Comparison of ENCODE assay signal across 18 cellular contexts in the genomic region with DNA sequence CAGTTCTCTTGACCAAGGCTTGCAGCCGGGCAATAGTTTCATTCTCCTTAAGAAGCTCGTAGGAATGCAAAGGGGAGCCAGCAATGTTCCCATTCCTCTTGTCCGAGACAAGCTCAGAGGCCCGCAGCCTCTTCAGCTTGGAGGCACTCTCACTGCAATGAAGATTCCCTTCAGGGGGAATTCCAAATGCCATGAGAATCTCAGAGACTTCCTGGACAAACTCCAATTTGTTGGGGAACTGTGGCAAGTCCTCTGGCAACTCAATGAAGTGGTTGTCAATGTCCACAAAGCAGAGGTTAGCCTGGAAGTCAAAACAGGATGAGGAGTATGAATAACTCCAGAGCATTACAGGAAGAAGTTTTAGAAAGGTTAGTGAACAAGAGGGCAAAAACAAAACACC.
DNase-seq lines count a peak whose midpoint lies in the region; ATAC-seq and TF ChIP-seq lines count a peak whose summit lies in the region.
"Had no signal": no experiment of that assay in that cellular context is flagged by ENCODE, and none has a peak within 500 bp of the region (broad histone marks: within the 10 kb centered on the region; RNA-seq: fewer than 3 reads in every experiment).

No MANE protein-coding gene starts in this region.

- H2AFZ ChIP-seq in IMR-90 (replicated peaks; ENCODE audit: low read length, poor library complexity): no peak overlapping the region
- H2AFZ ChIP-seq in mesenchymal stem cell (ENCODE audit: low read depth, low read length): no peak overlapping the region

- H2AK9ac ChIP-seq in IMR-90 (replicated peaks; ENCODE audit: low read depth, low read length, poor library complexity): no peak overlapping the region

- CTCF ChIA-PET in IMR-90 (lab: Yijun Ruan, JAX): no interaction called here

- ATAC-seq in IMR-90 (ENCODE audit: low read depth): no peak
- no peak for ATAC-seq in HG03280 (IDR thresholded peaks at IDR 0.05; ENCODE audit: unreplicated experiment)
- no peak for ATAC-seq in GM18519 (IDR thresholded peaks at IDR 0.05; ENCODE audit: low FRiP score, unreplicated experiment)

- H3K79me1 ChIP-seq in IMR-90 (ENCODE audit: low read depth in 1 of 2, low read length in 2 of 2): peaks cover 35 to 55% of the 10 kb centered on the region in 2 experiments
- peaks cover 9% of the 10 kb centered on the region for H3K79me1 ChIP-seq in mesenchymal stem cell (replicated peaks; ENCODE audit: low read length, poor library complexity, severe bottlenecking)

- dilution Hi-C loops in IMR-90 (cut with HindIII; ENCODE audit: low sequenced_read_pairs, unreplicated experiment): no loop called here

- 92% methylated on average over 2 of the region's 4 CpGs; no CpG with 5 or more reads in 1 of the 2 experiments for WGBS in IMR-90 (ENCODE audit: extremely low coverage in 2 of 2, insufficient read length in 1 of 2), 2 experiments
- 90% methylated on average over 4 of the region's 4 CpGs for WGBS in mesenchymal stem cell

- H3K9ac ChIP-seq in IMR-90 (ENCODE audit: low read depth, low read length): no peak overlapping the region
- no peak overlapping the region for H3K9ac ChIP-seq in mesenchymal stem cell (ENCODE audit: low read length)

- no peak overlapping the region for H3K4me2 ChIP-seq in IMR-90 (ENCODE audit: low read depth, low read length)
- H3K4me2 ChIP-seq in mesenchymal stem cell (ENCODE audit: low read length, poor library complexity, severe bottlenecking): no peak overlapping the region
- H3K4me2 ChIP-seq: smooth muscle cell had no signal

- DNase-seq in AG09319 (ENCODE audit: extremely low read depth, low read depth): peak; percentile 19
- peak; percentile 72 for DNase-seq in IMR-90
- peak; percentile 85 for DNase-seq in dermis blood vessel endothelial cell
- peak; percentile 34 for DNase-seq in mesenchymal stem cell
- DNase-seq in DMS79 (lab: John Stamatoyannopoulos, UW): no peak
- DNase-seq in tibial artery: no peak
- DNase-seq: activated CD4-positive, CD25-positive, alpha-beta regulatory T cell treated with anti-CD3 and anti-CD28 coated beads, Interleukin-2, amount 50 U/mL, for 72 hours; activated CD8-positive, alpha-beta memory T cell treated with anti-CD3 and anti-CD28 coated beads, Interleukin-2, amount 50 U/mL, for 4 hours; activated naive CD4-positive, alpha-beta T cell; NCI-H2081 treated with DMSO at 0.1 percent for 48 hours; NCI-H82; nucleus accumbens; T-helper 2 cell had no signal

- H3K36me3 ChIP-seq in IMR-90 (ENCODE audit: control insufficient read depth, insufficient read depth, low read length) (peaks cover 45% of the 10 kb centered on the region), mesenchymal stem cell (ENCODE audit: control insufficient read depth in 1 of 2, insufficient read depth in 2 of 2, low read depth in 1 of 2, low read length in 2 of 2) (peaks cover 13 to 83% of the 10 kb centered on the region in 2 experiments), tibial artery (peaks cover 36 to 47% (median 47%) of the 10 kb centered on the region in 3 donors)

- H3K23ac ChIP-seq in IMR-90 (ENCODE audit: low read depth, low read length) (no peak overlapping the region), mesenchymal stem cell (ENCODE audit: low read length in 2 of 2) (peak overlapping the region in 1 of 2 experiments; percentile 55)

- H3K14ac ChIP-seq in IMR-90 (replicated peaks; ENCODE audit: low read depth, low read length) (no peak overlapping the region), mesenchymal stem cell (ENCODE audit: low read length in 2 of 2) (no peak overlapping the region)

- H2BK15ac ChIP-seq in IMR-90 (ENCODE audit: low read depth, low read length) (no peak overlapping the region), mesenchymal stem cell (ENCODE audit: low read depth, poor library complexity, severe bottlenecking) (no peak overlapping the region)

- in situ Hi-C loops in IMR-90 (cut with MboI; ENCODE audit: low sequenced_read_pairs): no loop called here

- POLR2A ChIA-PET in IMR-90 (lab: Charles Lee; ENCODE audit: unreplicated experiment): no interaction called here

- no peak overlapping the region for H2BK5ac ChIP-seq in IMR-90 (ENCODE audit: low read depth, low read length, poor library complexity, severe bottlenecking)
- no peak overlapping the region for H2BK5ac ChIP-seq in mesenchymal stem cell (ENCODE audit: low read depth, low read length, poor library complexity, severe bottlenecking)

- TF ChIP-seq RAD21 in IMR-90 (IDR thresholded peaks at IDR 0.05; ENCODE audit: low read length): no peak

- BruUV-seq in IMR-90 (replicated peaks; lab: Mats Ljungman, UMichigan): no TSS peak

- H2BK120ac ChIP-seq in IMR-90 (ENCODE audit: low read depth, low read length): no peak overlapping the region
- no peak overlapping the region for H2BK120ac ChIP-seq in mesenchymal stem cell (ENCODE audit: low read depth, low read length)

- TF ChIP-seq POLR2A in IMR-90 (IDR thresholded peaks at IDR 0.05; ENCODE audit: low read depth, low read length): no peak

- peak overlapping the region; percentile 29; the same call in 1 of the 2 replicates for H3K56ac ChIP-seq in IMR-90 (ENCODE audit: extremely low read depth, insufficient read depth, low read length)

- H3K4me1 ChIP-seq in IMR-90 (ENCODE audit: control insufficient read depth, insufficient read depth, low read length): peaks cover 2% of the 10 kb centered on the region; the same call in 1 of the 2 replicates
- no peaks in the 10 kb centered on the region for H3K4me1 ChIP-seq in mesenchymal stem cell (ENCODE audit: control insufficient read depth, insufficient read depth, low read depth, low read length)
- H3K4me1 ChIP-seq in tibial artery: no peaks in the 10 kb centered on the region

- H2AK5ac ChIP-seq in IMR-90 (ENCODE audit: low read depth, low read length): no peak overlapping the region
- H2AK5ac ChIP-seq in mesenchymal stem cell (ENCODE audit: low read length, severe bottlenecking): no peak overlapping the region

- no peak overlapping the region for H4K91ac ChIP-seq in IMR-90 (ENCODE audit: insufficient read depth, low read depth, low read length)
- no peak overlapping the region for H4K91ac ChIP-seq in mesenchymal stem cell (ENCODE audit: low read length)

- H4K20me1 ChIP-seq in IMR-90 (ENCODE audit: insufficient read depth, low read length): peaks cover 5% of the 10 kb centered on the region; the same call in 1 of the 2 replicates

- H3K4ac ChIP-seq in IMR-90 (ENCODE audit: low read depth, low read length): no peak overlapping the region
- no peak overlapping the region for H3K4ac ChIP-seq in mesenchymal stem cell (ENCODE audit: low read depth in 1 of 2, low read length in 2 of 2)

- H4K8ac ChIP-seq in IMR-90 (ENCODE audit: low read depth in 2 of 2, low read length in 2 of 2): no peak overlapping the region
- H4K8ac ChIP-seq in mesenchymal stem cell (ENCODE audit: low read length): no peak overlapping the region

- intact Hi-C loops in IMR-90 (cut with micrococcal nuclease): no loop called here
- intact Hi-C loops in tibial artery (cut with DNase I; ENCODE audit: low total_unique reads): no loop called here

- no peak for TF ChIP-seq CTCF in AG09319 (IDR thresholded peaks at IDR 0.05; ENCODE audit: low read depth, low read length)
- no peak for TF ChIP-seq CTCF in IMR-90 (conservative IDR thresholded peaks at IDR 0.05; ENCODE audit: low read depth, low read length)
- TF ChIP-seq CTCF in tibial artery (IDR thresholded peaks at IDR 0.05): no peak

- no peak overlapping the region for H3K27ac ChIP-seq in IMR-90 (ENCODE audit: insufficient read depth, low read length)
- H3K27ac ChIP-seq in mesenchymal stem cell (ENCODE audit: low read length, poor library complexity, severe bottlenecking): peak overlapping the region; percentile 10
- H3K27ac ChIP-seq in tibial artery: no peak overlapping the region
- H3K27ac ChIP-seq: RWPE1 had no signal

- H3K18ac ChIP-seq in IMR-90 (ENCODE audit: low read depth, low read length) (no peak overlapping the region), mesenchymal stem cell (ENCODE audit: low read depth in 1 of 2, low read length in 2 of 2) (no peak overlapping the region)

- no peak overlapping the region for H2BK20ac ChIP-seq in IMR-90 (ENCODE audit: low read depth, low read length)

- no peak overlapping the region for H2BK12ac ChIP-seq in mesenchymal stem cell (ENCODE audit: low read length in 2 of 2)

- H3K27me3 ChIP-seq in IMR-90 (ENCODE audit: control insufficient read depth, insufficient read depth, low read length) (no peaks in the 10 kb centered on the region), mesenchymal stem cell (ENCODE audit: control insufficient read depth in 1 of 2, insufficient read depth in 1 of 2, low read length in 2 of 2) (no peaks in the 10 kb centered on the region), tibial artery (no peaks in the 10 kb centered on the region)

- no peak overlapping the region for H3K4me3 ChIP-seq in IMR-90 (ENCODE audit: insufficient read depth, low read depth, low read length)
- no peak overlapping the region for H3K4me3 ChIP-seq in mesenchymal stem cell (ENCODE audit: insufficient read depth in 1 of 2, low read depth in 1 of 2, low read length in 2 of 2)
- no peak overlapping the region for H3K4me3 ChIP-seq in tibial artery
- H3K4me3 ChIP-seq: lung, smooth muscle cell had no signal

- H4K5ac ChIP-seq in IMR-90 (ENCODE audit: low read depth, low read length): no peak overlapping the region

- H3K9me3 ChIP-seq in IMR-90 (ENCODE audit: control insufficient read depth, insufficient read depth, low read length) (no peaks in the 10 kb centered on the region), mesenchymal stem cell (ENCODE audit: control insufficient read depth, low read length) (no peaks in the 10 kb centered on the region), tibial artery (no peaks in the 10 kb centered on the region)

- H3K9me1 ChIP-seq in IMR-90 (ENCODE audit: insufficient read depth, low read length): peaks cover 7% of the 10 kb centered on the region

TF ChIP-seq in IMR-90, 13 proteins besides CTCF, POLR2A, EP300 and RAD21 (continues in another document):
- TF ChIP-seq, protein P1, sequence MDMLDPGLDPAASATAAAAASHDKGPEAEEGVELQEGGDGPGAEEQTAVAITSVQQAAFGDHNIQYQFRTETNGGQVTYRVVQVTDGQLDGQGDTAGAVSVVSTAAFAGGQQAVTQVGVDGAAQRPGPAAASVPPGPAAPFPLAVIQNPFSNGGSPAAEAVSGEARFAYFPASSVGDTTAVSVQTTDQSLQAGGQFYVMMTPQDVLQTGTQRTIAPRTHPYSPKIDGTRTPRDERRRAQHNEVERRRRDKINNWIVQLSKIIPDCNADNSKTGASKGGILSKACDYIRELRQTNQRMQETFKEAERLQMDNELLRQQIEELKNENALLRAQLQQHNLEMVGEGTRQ (IDR thresholded peaks at IDR 0.05; ENCODE audit: low read depth, low read length): no peak
- TF ChIP-seq MAFK (IDR thresholded peaks at IDR 0.05; ENCODE audit: low read depth, low read length) (no peak), NFE2L2 (IDR thresholded peaks at IDR 0.05; ENCODE audit: low read depth, low read length) (no peak), BHLHE40 (IDR thresholded peaks at IDR 0.05; ENCODE audit: low read depth, low read length) (no peak), RCOR1 (IDR thresholded peaks at IDR 0.05; ENCODE audit: insufficient replicate concordance, low read length) (no peak), CEBPB (IDR thresholded peaks at IDR 0.05; ENCODE audit: low read depth, low read length) (no peak), RFX5 (IDR thresholded peaks at IDR 0.05; ENCODE audit: low read depth, low read length) (no peak)

Comparison
In these comparisons a context has a peak if more than half of its experiments do, and no peak if none do; other contexts are left out.
1. DNase-seq: peak in AG09319 (single experiment), IMR-90 (single experiment), dermis blood vessel endothelial cell (single experiment) and mesenchymal stem cell (single experiment); none in DMS79 (single experiment) and tibial artery (0 of 2).